In genomic region chr12:132152921-132153321, GRCh38 we compare ENCODE assay signal across 10 cellular contexts.
"Had no signal": no experiment of that assay in that cellular context is flagged by ENCODE, and none has a peak within 500 bp of the region (broad histone marks: within the 10 kb centered on the region; RNA-seq: fewer than 3 reads in every experiment).

No MANE protein-coding gene starts in this region.

- H3K9me3 Mint-ChIP-seq: activated naive CD4-positive, alpha-beta T cell treated with anti-CD3 and anti-CD28 coated beads, Interleukin-2, amount 50 U/mL, for 72 hours; memory B cell; neural crest cell had no signal

- H3K9me3 ChIP-seq: ascending aorta, pancreas had no signal

- H3K27ac Mint-ChIP-seq: activated naive CD4-positive, alpha-beta T cell treated with anti-CD3 and anti-CD28 coated beads, Interleukin-2, amount 50 U/mL, for 72 hours had no signal

- H3K4me1 ChIP-seq: ascending aorta, pancreas had no signal

- H3K4me3 ChIP-seq: ascending aorta, pancreas, skin epidermis had no signal

- H3K27me3 ChIP-seq: ascending aorta, pancreas had no signal

- DNase-seq: activated CD4-positive, alpha-beta T cell treated with anti-CD3 and anti-CD28 coated beads, Interleukin-2, amount 50 U/mL, for 4 hours; activated T-cell treated with anti-CD3 and anti-CD28 coated beads, Interleukin-2, amount 50 U/mL, for 1 hour; retina; stimulated activated naive CD4-positive, alpha-beta T cell treated with Interleukin-2 at 50 U/mL for 16 hours had no signal

- H3K4me3 Mint-ChIP-seq: memory B cell, neural crest cell had no signal

- H3K27me3 Mint-ChIP-seq: memory B cell had no signal

- H3K4me1 Mint-ChIP-seq: neural crest cell had no signal

- H3K27ac ChIP-seq: ascending aorta, pancreas had no signal

- H3K36me3 Mint-ChIP-seq: activated naive CD4-positive, alpha-beta T cell treated with anti-CD3 and anti-CD28 coated beads, Interleukin-2, amount 50 U/mL, for 72 hours had no signal
